ENCODE assay signal across 13 cellular contexts in genomic region chr19:7575426-7576040, GRCh38. TPM values are rescaled to one million over a fixed set of nuclear protein-coding genes. Genes with fewer than 3 reads are reported as not detected.
A peak's percentile ranks its signal among the peaks of the same experiment; 100 is the strongest.
DNase-seq lines count a peak whose midpoint lies in the region; ATAC-seq, FAIRE-seq and TF ChIP-seq lines count a peak whose summit lies in the region.
"Had no signal": no experiment of that assay in that cellular context is flagged by ENCODE, and none has a peak within 500 bp of the region (broad histone marks: within the 10 kb centered on the region; RNA-seq: fewer than 3 reads in every experiment).

No MANE protein-coding gene starts in this region.

- no peaks in the 10 kb centered on the region for H3K9me3 Mint-ChIP-seq in activated T-helper 17 cell treated with anti-CD3 and anti-CD28 coated beads, Interleukin-2, amount 50 U/mL, for 72 hours
- H3K9me3 Mint-ChIP-seq: type B pancreatic cell had no signal

- H3K36me3 ChIP-seq in pancreas: no peaks in the 10 kb centered on the region

- H3K27ac Mint-ChIP-seq in activated T-helper 17 cell treated with anti-CD3 and anti-CD28 coated beads, Interleukin-2, amount 50 U/mL, for 72 hours: no peak overlapping the region
- H3K27ac Mint-ChIP-seq: IgD-negative memory B cell, type B pancreatic cell had no signal

- no peak overlapping the region for H3K4me3 Mint-ChIP-seq in activated T-helper 17 cell treated with anti-CD3 and anti-CD28 coated beads, Interleukin-2, amount 50 U/mL, for 72 hours
- H3K4me3 Mint-ChIP-seq: IgD-negative memory B cell, type B pancreatic cell had no signal

- WGBS in pancreas, 2 donors: 52 to 62% methylated on average over 9 of the region's 9 CpGs

- DNase-seq in SIG-M5 treated with dmso at 0.1 percent for 504 hours (lab: John Stamatoyannopoulos, UW; ENCODE audit: unreplicated experiment) (peak; percentile 50), SIG-M5 (lab: John Stamatoyannopoulos, UW) (no peak), MV-4-11 (lab: John Stamatoyannopoulos, UW) (peak; percentile 78), pancreas (no peak), SKM-1 treated with dmso at 0.1 percent for 144 hours (lab: John Stamatoyannopoulos, UW; ENCODE audit: unreplicated experiment) (no peak), NCI-H1048 (lab: John Stamatoyannopoulos, UW) (no peak), T-helper 1 cell (no peak)
- DNase-seq: ACHN, amniotic stem cell, NCI-H2171 had no signal

- intact Hi-C loops in pancreas (cut with DNase I): no loop called here

- TF ChIP-seq CTCF in pancreas (IDR thresholded peaks at IDR 0.05): no peak

- H3K36me3 Mint-ChIP-seq in activated T-helper 17 cell treated with anti-CD3 and anti-CD28 coated beads, Interleukin-2, amount 50 U/mL, for 72 hours (ENCODE audit: low read depth): no peaks in the 10 kb centered on the region
- H3K36me3 Mint-ChIP-seq: type B pancreatic cell had no signal

- peaks cover 7% of the 10 kb centered on the region for H3K27me3 Mint-ChIP-seq in activated T-helper 17 cell treated with anti-CD3 and anti-CD28 coated beads, Interleukin-2, amount 50 U/mL, for 72 hours

- no peaks in the 10 kb centered on the region for H3K4me1 Mint-ChIP-seq in activated T-helper 17 cell treated with anti-CD3 and anti-CD28 coated beads, Interleukin-2, amount 50 U/mL, for 72 hours
- H3K4me1 Mint-ChIP-seq: IgD-negative memory B cell had no signal

- H3K9me3 ChIP-seq in pancreas: no peaks in the 10 kb centered on the region

- H3K4me1 ChIP-seq in pancreas: no peaks in the 10 kb centered on the region

- peak; percentile 92 for FAIRE-seq in pancreas (lab: Jason Lieb, UNC)

- no peak overlapping the region for H3K27ac ChIP-seq in pancreas

- peak; percentile 67 for ATAC-seq in activated T-helper 17 cell treated with anti-CD3 and anti-CD28 coated beads, Interleukin-2, amount 50 U/mL, for 72 hours (replicated peaks)
- ATAC-seq in pancreas: no peak

- H3K27me3 ChIP-seq in pancreas: no peaks in the 10 kb centered on the region

- no peak overlapping the region for H3K4me3 ChIP-seq in pancreas

RNA-seq across cellular contexts. Expression of gene CAMSAP3, which starts 20.1 kb away (rescaled TPM):
- under 1 TPM; 0.11 to 0.37 TPM for total RNA-seq in activated T-helper 17 cell treated with anti-CD3 and anti-CD28 coated beads, Interleukin-2, amount 50 U/mL, for 72 hours
- 10 to 100 TPM; 12.1 to 25.5 (median 20.6) TPM for total RNA-seq in pancreas
- polyA plus RNA-seq in pancreas: 10 to 100 TPM; 52.6 to 64.5 TPM

RNA-seq across cellular contexts. Expression of gene PNPLA6, which starts 40.0 kb away (rescaled TPM):
- total RNA-seq in activated T-helper 17 cell treated with anti-CD3 and anti-CD28 coated beads, Interleukin-2, amount 50 U/mL, for 72 hours: 100 to 1,000 TPM; 146 to 163 TPM
- 10 to 100 TPM; 25.4 to 65.2 (median 32.8) TPM for total RNA-seq in pancreas
- 10 to 100 TPM; 53.7 to 86.2 TPM for polyA plus RNA-seq in pancreas

RNA-seq across cellular contexts. Expression of gene MCOLN1, which starts 53.1 kb away (rescaled TPM):
- 10 to 100 TPM; 10.0 to 15.3 TPM for total RNA-seq in activated T-helper 17 cell treated with anti-CD3 and anti-CD28 coated beads, Interleukin-2, amount 50 U/mL, for 72 hours
- 10 to 100 TPM in 2 of 6 donors, 1 to 10 TPM in 4; 6.9 to 16.8 (median 9.3) TPM for total RNA-seq in pancreas
- 10 to 100 TPM; 33.5 to 35.4 TPM for polyA plus RNA-seq in pancreas

RNA-seq across cellular contexts. Expression of gene XAB2, which starts 53.8 kb away (rescaled TPM):
- 10 to 100 TPM; 39.0 to 53.8 TPM for total RNA-seq in activated T-helper 17 cell treated with anti-CD3 and anti-CD28 coated beads, Interleukin-2, amount 50 U/mL, for 72 hours
- total RNA-seq in pancreas: 10 to 100 TPM; 16.8 to 27.9 (median 22.5) TPM
- polyA plus RNA-seq in pancreas: 10 to 100 TPM; 63.7 to 71.5 TPM

RNA-seq across cellular contexts. Expression of gene PET100, which starts 54.1 kb away (rescaled TPM):
- total RNA-seq in activated T-helper 17 cell treated with anti-CD3 and anti-CD28 coated beads, Interleukin-2, amount 50 U/mL, for 72 hours: 10 to 100 TPM; 90.1 to 93.7 TPM
- total RNA-seq in pancreas: 10 to 100 TPM; 31.6 to 56.6 (median 47.3) TPM
- polyA plus RNA-seq in pancreas: 10 to 100 TPM; 91.0 to 95.6 TPM

Comparison
In these comparisons a context has a peak if more than half of its experiments do, and no peak if none do; other contexts are left out.
1. DNase-seq: peak in SIG-M5 treated with dmso at 0.1 percent for 504 hours (single experiment) and MV-4-11 (single experiment); none in SIG-M5 (single experiment), pancreas (0 of 6), SKM-1 treated with dmso at 0.1 percent for 144 hours (single experiment), NCI-H1048 (single experiment) and T-helper 1 cell (0 of 5).
2. RNA of gene CAMSAP3, which starts 20.1 kb away (total RNA-seq): 12.1 to 25.5 TPM in pancreas; 0.11 to 0.37 TPM in activated T-helper 17 cell treated with anti-CD3 and anti-CD28 coated beads, Interleukin-2, amount 50 U/mL, for 72 hours; every median in the first group is over 4 times any median in the second.